ENCODE assay signal across 8 cellular contexts in genomic region chr10:89217057-89217990, GRCh38. TPM values are rescaled to one million over a fixed set of nuclear protein-coding genes. Genes with fewer than 3 reads are reported as not detected.
A peak's percentile ranks its signal among the peaks of the same experiment; 100 is the strongest.
DNase-seq lines count a peak whose midpoint lies in the region; ATAC-seq and TF ChIP-seq lines count a peak whose summit lies in the region.

No MANE protein-coding gene starts in this region.

- H3K27me3 Mint-ChIP-seq in Caco-2 (ENCODE audit: insufficient read depth, unreplicated experiment), result no peaks in the 10 kb centered on the region

- CTCF ChIA-PET in Caco-2 (lab: Charles Lee), result interaction anchor here (0.6 to 1.4 kb wide), 2 partner anchors 35 to 1446 kb away, joined by 3 to 5 read pairs; partner anchors contain the start of gene LIPA

- 0 out of 2 replicates have a peak, but pooled peaks cover 4% of the 10 kb centered on the region for H3K4me1 ChIP-seq in Caco-2

- no peaks in the 10 kb centered on the region for H3K27me3 ChIP-seq in Caco-2 (replicated peaks; ENCODE audit: control insufficient read depth, insufficient read depth, low read length)

- BruUV-seq in Caco-2 (replicated peaks; lab: Mats Ljungman, UMichigan), result no TSS peak

- POLR2A ChIA-PET in Caco-2 (lab: Charles Lee), result no interaction called here

- intact Hi-C loops in Caco-2 (cut with micrococcal nuclease; ENCODE audit: unreplicated experiment) (loop anchor here (1.0 kb wide), 4 partner anchors 172 to 347 kb away; no protein-coding TSS in a partner anchor), head of caudate nucleus (cut with DNase I) (loop anchor here (5.0 to 10.0 kb wide), 4 partner anchors 35 to 383 kb away; partner anchors contain the start of genes IFIT1 and LIPA)

- H3K4me3 ChIP-seq in Caco-2 (ENCODE audit: low read depth, low read length), result no peak overlapping the region
- H3K4me3 ChIP-seq in retinal pigment epithelial cell (ENCODE audit: low read length), result no peak overlapping the region

- no peak overlapping the region for H3K4me3 Mint-ChIP-seq in Caco-2 (ENCODE audit: unreplicated experiment)

- ATAC-seq in SK-N-SH treated with all-trans-retinoic acid at 6 μM for 48 hours (peak; percentile 78), HG02981 (IDR thresholded peaks at IDR 0.05; ENCODE audit: unreplicated experiment) (no peak), HG03460 (IDR thresholded peaks at IDR 0.05; ENCODE audit: unreplicated experiment) (no peak)

- no peaks in the 10 kb centered on the region for H3K36me3 ChIP-seq in Caco-2 (ENCODE audit: control insufficient read depth, insufficient read depth, low read length)

- no peaks in the 10 kb centered on the region for H3K9me3 ChIP-seq in Caco-2

- H3K36me3 Mint-ChIP-seq in Caco-2 (ENCODE audit: insufficient read depth, unreplicated experiment), result no peaks in the 10 kb centered on the region

- H3K4me1 Mint-ChIP-seq in Caco-2 (ENCODE audit: low read depth, unreplicated experiment), result no peaks in the 10 kb centered on the region

- TF ChIP-seq CTCF in Caco-2 (IDR thresholded peaks at IDR 0.05; ENCODE audit: insufficient read depth in 1 of 2, low read depth in 1 of 2, low read length in 1 of 2, severe bottlenecking in 1 of 2, unreplicated experiment in 1 of 2) (peak; percentile 63 to 64), retinal pigment epithelial cell (conservative IDR thresholded peaks at IDR 0.05; ENCODE audit: low read depth, low read length) (peak; percentile 70)

- H3K27ac Mint-ChIP-seq in Caco-2 (ENCODE audit: unreplicated experiment), result no peak overlapping the region

- DNase-seq in Caco-2 (peak in 1 of 2 experiments; percentile 57), KG1 (lab: John Stamatoyannopoulos, UW) (peak; percentile 75), head of caudate nucleus (peak in 40 of 42 donors; percentile 23 to 94 (median 73)), retinal pigment epithelial cell (ENCODE audit: low read depth) (peak; percentile 8)
- peak; percentile 64 for DNase-seq in activated naive CD4-positive, alpha-beta T cell treated with anti-CD3 and anti-CD28 coated beads, Interleukin-2, amount 50 U/mL, for 16 hours

- no peaks in the 10 kb centered on the region for H3K9me3 Mint-ChIP-seq in Caco-2 (ENCODE audit: unreplicated experiment)

TF ChIP-seq in SK-N-SH treated with all-trans-retinoic acid at 6 μM for 48 hours, 23 proteins besides CTCF, POLR2A, EP300 and RAD21:
- TF ChIP-seq, protein P1, sequence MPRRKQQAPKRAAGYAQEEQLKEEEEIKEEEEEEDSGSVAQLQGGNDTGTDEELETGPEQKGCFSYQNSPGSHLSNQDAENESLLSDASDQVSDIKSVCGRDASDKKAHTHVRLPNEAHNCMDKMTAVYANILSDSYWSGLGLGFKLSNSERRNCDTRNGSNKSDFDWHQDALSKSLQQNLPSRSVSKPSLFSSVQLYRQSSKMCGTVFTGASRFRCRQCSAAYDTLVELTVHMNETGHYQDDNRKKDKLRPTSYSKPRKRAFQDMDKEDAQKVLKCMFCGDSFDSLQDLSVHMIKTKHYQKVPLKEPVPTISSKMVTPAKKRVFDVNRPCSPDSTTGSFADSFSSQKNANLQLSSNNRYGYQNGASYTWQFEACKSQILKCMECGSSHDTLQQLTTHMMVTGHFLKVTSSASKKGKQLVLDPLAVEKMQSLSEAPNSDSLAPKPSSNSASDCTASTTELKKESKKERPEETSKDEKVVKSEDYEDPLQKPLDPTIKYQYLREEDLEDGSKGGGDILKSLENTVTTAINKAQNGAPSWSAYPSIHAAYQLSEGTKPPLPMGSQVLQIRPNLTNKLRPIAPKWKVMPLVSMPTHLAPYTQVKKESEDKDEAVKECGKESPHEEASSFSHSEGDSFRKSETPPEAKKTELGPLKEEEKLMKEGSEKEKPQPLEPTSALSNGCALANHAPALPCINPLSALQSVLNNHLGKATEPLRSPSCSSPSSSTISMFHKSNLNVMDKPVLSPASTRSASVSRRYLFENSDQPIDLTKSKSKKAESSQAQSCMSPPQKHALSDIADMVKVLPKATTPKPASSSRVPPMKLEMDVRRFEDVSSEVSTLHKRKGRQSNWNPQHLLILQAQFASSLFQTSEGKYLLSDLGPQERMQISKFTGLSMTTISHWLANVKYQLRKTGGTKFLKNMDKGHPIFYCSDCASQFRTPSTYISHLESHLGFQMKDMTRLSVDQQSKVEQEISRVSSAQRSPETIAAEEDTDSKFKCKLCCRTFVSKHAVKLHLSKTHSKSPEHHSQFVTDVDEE (CRISPR knock-in tag; IDR thresholded peaks at IDR 0.05), result peak; percentile 25; the same call in 1 of the 2 replicates
- TF ChIP-seq PPARA (CRISPR knock-in tag; IDR thresholded peaks at IDR 0.05; ENCODE audit: borderline replicate concordance), result no peak
- TF ChIP-seq RARB (CRISPR knock-in tag; IDR thresholded peaks at IDR 0.05), result no peak
- TF ChIP-seq ZNF70 (CRISPR knock-in tag; IDR thresholded peaks at IDR 0.05), result no peak

RNA-seq across cellular contexts. Expression of gene CH25H, which starts 10.2 kb away (rescaled TPM):
- total RNA-seq in Caco-2 (2022), result not detected in 2 replicates

RNA-seq across cellular contexts. Expression of gene LIPA, which starts 34.3 kb away (rescaled TPM):
- total RNA-seq in Caco-2 (2022), result 18.8 and 20.4 TPM in 2 replicates
